Comparison of ENCODE assay signal across 32 cellular contexts in the genomic region with DNA sequence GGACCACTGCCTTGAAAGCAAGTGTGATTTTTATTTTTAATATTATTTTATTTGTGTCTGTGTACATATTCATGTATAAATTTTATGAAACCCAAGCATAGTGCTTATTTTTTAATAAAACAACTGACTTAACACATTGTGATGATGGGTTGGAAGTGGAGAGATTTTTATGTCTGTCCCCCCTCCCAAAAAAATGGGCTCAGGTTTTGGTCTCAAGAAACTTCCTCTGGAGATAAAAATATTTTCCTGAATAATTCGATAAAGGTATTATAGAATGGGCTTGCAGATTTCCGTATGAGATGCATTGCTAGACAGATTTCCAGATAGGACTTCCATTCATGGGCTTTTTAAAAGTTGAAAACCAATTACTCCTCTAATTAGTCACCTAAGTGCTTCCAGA. TPM values are rescaled to one million over a fixed set of nuclear protein-coding genes. Genes with fewer than 3 reads are reported as not detected.
DNase-seq lines count a peak whose midpoint lies in the region; ATAC-seq and TF ChIP-seq lines count a peak whose summit lies in the region.
"Had no signal": no experiment of that assay in that cellular context is flagged by ENCODE, and none has a peak within 500 bp of the region (broad histone marks: within the 10 kb centered on the region; RNA-seq: fewer than 3 reads in every experiment).

No MANE protein-coding gene starts in this region.

- POLR2A ChIA-PET in PC-3 (lab: Charles Lee; ENCODE audit: unreplicated experiment), result interaction anchor here (0.6 kb wide), 1 partner anchor 303 kb away, joined by 5 read pairs; no protein-coding TSS in a partner anchor
- POLR2A ChIA-PET in T-cell (lab: Charles Lee), result no interaction called here

- TF ChIP-seq POLR2A in vagina (IDR thresholded peaks at IDR 0.05), result no peak

- H3K79me2 ChIP-seq in PC-3 (ENCODE audit: low read length), result peaks cover 20% of the 10 kb centered on the region

- H3K4me2 ChIP-seq in PC-3 (ENCODE audit: low read length), result peak overlapping the region; percentile 97

- intact Hi-C loops in PC-3 (cut with micrococcal nuclease) (loop anchor here (5.0 kb wide), 1 partner anchor 47 kb away; no protein-coding TSS in a partner anchor), vagina (cut with DNase I) (no loop called here)

- H3K27me3 ChIP-seq in PC-3 (ENCODE audit: low read length), result no peaks in the 10 kb centered on the region
- H3K27me3 ChIP-seq in mucosa of stomach (ENCODE audit: control insufficient read depth, insufficient read depth, low read length), result peaks cover 12% of the 10 kb centered on the region
- H3K27me3 ChIP-seq in vagina, result no peaks in the 10 kb centered on the region
- H3K27me3 ChIP-seq: ovary, SJCRH30, thyroid gland had no signal

- H3K4me3 ChIP-seq in PC-3 (ENCODE audit: low read length) (peak overlapping the region; percentile 66), epithelial cell of esophagus (ENCODE audit: low read length) (peak overlapping the region; percentile 84), mucosa of stomach (ENCODE audit: low read length) (peak overlapping the region; percentile 57), vagina (peak overlapping the region in 1 of 2 donors; percentile 40)
- H3K4me3 ChIP-seq: heart right ventricle, ovary, SJCRH30 had no signal

- no peak overlapping the region for H3K27ac ChIP-seq in PC-3 (ENCODE audit: low read length)
- peak overlapping the region; percentile 36 for H3K27ac ChIP-seq in vagina
- H3K27ac ChIP-seq: C4-2B, heart right ventricle, ovary, SJCRH30, thyroid gland, VCaP had no signal

- peak overlapping the region in 1 of 3 donors; percentile 67 for H3K4me3 Mint-ChIP-seq in T-cell

- H3K9me3 Mint-ChIP-seq in T-cell, result no peaks in the 10 kb centered on the region
- H3K9me3 Mint-ChIP-seq: activated naive CD4-positive, alpha-beta T cell treated with anti-CD3 and anti-CD28 coated beads, Interleukin-2, amount 50 U/mL, for 72 hours; HFFc6; natural killer cell; stimulated activated naive CD8-positive, alpha-beta T cell treated with anti-CD3 and anti-CD28 coated beads, Interleukin-15, amount 100 ng/mL, for 72 hours had no signal

- TF ChIP-seq CTCF in PC-3 (conservative IDR thresholded peaks at IDR 0.05; ENCODE audit: low read depth, low read length), result no peak
- TF ChIP-seq CTCF in epithelial cell of esophagus (IDR thresholded peaks at IDR 0.05; ENCODE audit: insufficient read depth, low read depth, low read length, missing control alignments), result no peak
- no peak for TF ChIP-seq CTCF in vagina (IDR thresholded peaks at IDR 0.05)

- no peak for ATAC-seq in PC-3
- ATAC-seq in T-cell (replicated peaks in 1 of 4), result no peak
- ATAC-seq: heart right ventricle, natural killer cell had no signal

- no peak overlapping the region for H3K27ac Mint-ChIP-seq in T-cell
- H3K27ac Mint-ChIP-seq: activated naive CD4-positive, alpha-beta T cell treated with anti-CD3 and anti-CD28 coated beads, Interleukin-2, amount 50 U/mL, for 72 hours; HFFc6; natural killer cell; stimulated activated naive CD8-positive, alpha-beta T cell treated with anti-CD3 and anti-CD28 coated beads, Interleukin-15, amount 100 ng/mL, for 72 hours had no signal

- H3K9me2 ChIP-seq in PC-3 (replicated peaks; ENCODE audit: low read length), result no peaks in the 10 kb centered on the region

- no TSS peak for BruUV-seq in PC-3 (replicated peaks; lab: Mats Ljungman, UMichigan)

- no peak overlapping the region for H2AFZ ChIP-seq in PC-3 (ENCODE audit: low read length)

- peaks cover 30 to 35% (median 34%) of the 10 kb centered on the region in 3 donors for H3K4me1 Mint-ChIP-seq in T-cell

- CTCF ChIA-PET in PC-3 (lab: Charles Lee) (no interaction called here), T-cell (lab: Charles Lee) (no interaction called here)

- H3K9ac ChIP-seq in PC-3 (ENCODE audit: low read length), result no peak overlapping the region
- peak overlapping the region; percentile 96 for H3K9ac ChIP-seq in mucosa of stomach (ENCODE audit: low read length)

- H3K4me1 ChIP-seq in PC-3 (ENCODE audit: insufficient read depth, low read length), result peaks cover 27% of the 10 kb centered on the region
- H3K4me1 ChIP-seq in mucosa of stomach (ENCODE audit: control insufficient read depth, insufficient read depth, low read length), result peaks cover 20% of the 10 kb centered on the region
- peaks cover 41% of the 10 kb centered on the region for H3K4me1 ChIP-seq in vagina
- H3K4me1 ChIP-seq: SJCRH30 had no signal

- H3K27me3 Mint-ChIP-seq in T-cell, result peaks cover 43 to 55% of the 10 kb centered on the region in 2 donors

- DNase-seq in PC-3 (no peak), epithelial cell of esophagus (ENCODE audit: low read depth) (no peak), vagina (ENCODE audit: extremely low spot score in 2 of 2) (no peak), nucleus accumbens (lab: John Stamatoyannopoulos, UW) (no peak), T-cell (no peak), SW 1271 (lab: John Stamatoyannopoulos, UW) (no peak)
- DNase-seq: activated CD4-positive, alpha-beta T cell treated with anti-CD3 and anti-CD28 coated beads for 4 hours; DND-41; effector CD4-positive, alpha-beta T cell; foreskin melanocyte; GF-D8; heart right ventricle; HFFc6; Kasumi-1; natural killer cell; NCI-H1417; NCI-H2081; NCI-H345; NCI-H69; ovary; retina; SJCRH30; stimulated activated CD8-positive, alpha-beta memory T cell treated with anti-CD3 and anti-CD28 coated beads, Interleukin-4, amount 100 ng/mL, for 48 hours; T1000; thyroid gland had no signal

- peaks cover 3% of the 10 kb centered on the region for H3F3A ChIP-seq in PC-3 (ENCODE audit: low read length, unreplicated experiment)

- no peaks in the 10 kb centered on the region for H3K36me3 Mint-ChIP-seq in T-cell
- H3K36me3 Mint-ChIP-seq: natural killer cell had no signal

- H4K20me1 ChIP-seq in PC-3 (ENCODE audit: low read length), result no peaks in the 10 kb centered on the region

- no peaks in the 10 kb centered on the region for H3K36me3 ChIP-seq in PC-3 (ENCODE audit: low read depth, low read length)
- peaks cover 5% of the 10 kb centered on the region for H3K36me3 ChIP-seq in mucosa of stomach (ENCODE audit: control insufficient read depth, insufficient read depth, low read length)
- H3K36me3 ChIP-seq in vagina, result no peaks in the 10 kb centered on the region
- H3K36me3 ChIP-seq: heart right ventricle, ovary, SJCRH30, thyroid gland had no signal

- no peaks in the 10 kb centered on the region for H3K9me3 ChIP-seq in PC-3 (ENCODE audit: low read length)
- H3K9me3 ChIP-seq in mucosa of stomach (ENCODE audit: control insufficient read depth, low read length), result no peaks in the 10 kb centered on the region
- no peaks in the 10 kb centered on the region for H3K9me3 ChIP-seq in vagina
- H3K9me3 ChIP-seq: heart right ventricle, ovary, SJCRH30, thyroid gland had no signal

RNA-seq across cellular contexts. Expression of a gene that starts 2.7 kb away (rescaled TPM):
- total RNA-seq in PC-3 (2014; rRNA removed), result 7.5 and 12.4 TPM in 2 replicates
- 6.4 TPM for total RNA-seq in vagina
- under 1 TPM in 1 of 5 donors, not detected in 4; 0.09 TPM for total RNA-seq in T-cell
- total RNA-seq: activated naive CD4-positive, alpha-beta T cell treated with anti-CD3 and anti-CD28 coated beads, Interleukin-2, amount 50 U/mL, for 72 hours; heart right ventricle; mononuclear cell; natural killer cell; RPMI7951; SJCRH30 had no signal
